ENCODE assay signal across 26 cellular contexts in the genomic region with DNA sequence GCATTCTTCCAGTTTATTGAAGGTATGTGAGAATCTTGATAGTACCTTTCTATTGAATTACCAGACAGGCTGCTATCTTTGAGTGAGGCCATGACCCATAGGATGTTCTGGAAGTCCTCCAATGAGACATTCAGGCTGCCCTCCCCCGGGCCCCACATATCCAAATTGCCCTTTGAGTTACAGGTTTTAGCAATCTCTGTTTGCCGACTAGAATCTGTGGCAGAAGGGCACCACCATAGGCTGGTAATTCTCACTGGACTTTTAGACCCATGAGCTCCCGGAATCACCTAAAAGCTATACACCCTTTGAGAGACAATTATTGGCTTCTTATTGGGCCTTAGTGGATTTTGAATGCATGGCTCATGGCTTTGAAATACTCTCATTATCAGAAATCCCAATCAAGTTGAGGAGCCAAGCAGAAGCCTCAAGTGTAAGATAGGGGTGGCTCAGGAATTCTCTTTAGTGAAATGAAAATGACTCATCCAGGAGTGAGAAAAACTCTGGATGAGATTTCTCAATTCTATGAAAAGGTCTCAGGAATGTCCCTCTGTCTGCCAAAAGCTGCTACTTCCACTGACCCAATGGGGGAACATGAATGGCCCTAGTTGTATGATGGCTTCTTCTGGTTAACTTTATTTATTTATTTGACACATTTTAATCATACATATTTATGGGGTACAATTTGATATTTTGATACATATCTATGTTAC.
DNase-seq lines count a peak whose midpoint lies in the region; ATAC-seq and TF ChIP-seq lines count a peak whose summit lies in the region.
"Had no signal": no experiment of that assay in that cellular context is flagged by ENCODE, and none has a peak within 500 bp of the region (broad histone marks: within the 10 kb centered on the region; RNA-seq: fewer than 3 reads in every experiment).

No MANE protein-coding gene starts in this region.

- H4K8ac ChIP-seq in IMR-90 (ENCODE audit: low read depth in 2 of 2, low read length in 2 of 2), result no peak overlapping the region
- H4K8ac ChIP-seq in mesendoderm (ENCODE audit: low read depth, low read length), result no peak overlapping the region

- H2BK120ac ChIP-seq in IMR-90 (ENCODE audit: low read depth, low read length) (no peak overlapping the region), mesendoderm (ENCODE audit: low read depth, low read length) (no peak overlapping the region)

- in situ Hi-C loops in IMR-90 (cut with MboI; ENCODE audit: low sequenced_read_pairs), result no loop called here

- BruUV-seq in IMR-90 (replicated peaks; lab: Mats Ljungman, UMichigan), result no TSS peak

- H3K27me3 ChIP-seq in IMR-90 (ENCODE audit: control insufficient read depth, insufficient read depth, low read length) (no peaks in the 10 kb centered on the region), mesendoderm (ENCODE audit: insufficient read depth, low read length, poor library complexity) (no peaks in the 10 kb centered on the region)
- H3K27me3 ChIP-seq: esophagus squamous epithelium, neural progenitor cell had no signal

- no peak overlapping the region for H2AFZ ChIP-seq in IMR-90 (replicated peaks; ENCODE audit: low read length, poor library complexity)
- H2AFZ ChIP-seq: neural progenitor cell had no signal

- H3K79me2 ChIP-seq in mesendoderm (ENCODE audit: control insufficient read depth, insufficient read depth, low read length), result no peaks in the 10 kb centered on the region

- peak; percentile 14; the same call in 1 of the 2 replicates for ATAC-seq in IMR-90 (ENCODE audit: low read depth)
- no peak for ATAC-seq in GM18907 (IDR thresholded peaks at IDR 0.05; ENCODE audit: unreplicated experiment)
- ATAC-seq: activated naive CD8-positive, alpha-beta T cell treated with anti-CD3 and anti-CD28 coated beads, Interleukin-2, amount 50 U/mL, for 24 hours had no signal

- no peaks in the 10 kb centered on the region for H3K79me1 ChIP-seq in IMR-90 (ENCODE audit: low read depth in 1 of 2, low read length in 2 of 2)
- H3K79me1 ChIP-seq in mesendoderm (ENCODE audit: low read length), result no peaks in the 10 kb centered on the region

- POLR2A ChIA-PET in IMR-90 (lab: Charles Lee; ENCODE audit: unreplicated experiment), result no interaction called here

- no peak overlapping the region for H3K4ac ChIP-seq in IMR-90 (ENCODE audit: low read depth, low read length)
- H3K4ac ChIP-seq in mesendoderm (ENCODE audit: low read depth, low read length), result no peak overlapping the region

- TF ChIP-seq CTCF in IMR-90 (conservative IDR thresholded peaks at IDR 0.05; ENCODE audit: low read depth, low read length) (no peak), epithelial cell of esophagus (IDR thresholded peaks at IDR 0.05; ENCODE audit: insufficient read depth, low read depth, low read length, missing control alignments) (no peak)

- H4K5ac ChIP-seq in IMR-90 (ENCODE audit: low read depth, low read length) (no peak overlapping the region), mesendoderm (ENCODE audit: low read length) (no peak overlapping the region)

- H3K36me3 ChIP-seq in IMR-90 (ENCODE audit: control insufficient read depth, insufficient read depth, low read length) (no peaks in the 10 kb centered on the region), mesendoderm (ENCODE audit: control insufficient read depth, insufficient read depth, low read length) (no peaks in the 10 kb centered on the region)
- H3K36me3 ChIP-seq: esophagus squamous epithelium, neural progenitor cell, prostate gland had no signal

- TF ChIP-seq POLR2A in IMR-90 (IDR thresholded peaks at IDR 0.05; ENCODE audit: low read depth, low read length), result no peak

- no peak overlapping the region for H2BK20ac ChIP-seq in IMR-90 (ENCODE audit: low read depth, low read length)

- H2BK5ac ChIP-seq in IMR-90 (ENCODE audit: low read depth, low read length, poor library complexity, severe bottlenecking), result no peak overlapping the region
- no peak overlapping the region for H2BK5ac ChIP-seq in mesendoderm (ENCODE audit: low read length)

- no peaks in the 10 kb centered on the region for H4K20me1 ChIP-seq in IMR-90 (ENCODE audit: insufficient read depth, low read length)

- H3K9me1 ChIP-seq in IMR-90 (ENCODE audit: insufficient read depth, low read length), result no peaks in the 10 kb centered on the region

- H3K9me3 ChIP-seq in IMR-90 (ENCODE audit: control insufficient read depth, insufficient read depth, low read length), result peaks cover 3% of the 10 kb centered on the region; the same call in 1 of the 2 replicates
- H3K9me3 ChIP-seq: esophagus squamous epithelium, prostate gland had no signal

- intact Hi-C loops in IMR-90 (cut with micrococcal nuclease), result no loop called here

- H3K14ac ChIP-seq in IMR-90 (replicated peaks; ENCODE audit: low read depth, low read length), result no peak overlapping the region

- no peak overlapping the region for H3K9ac ChIP-seq in IMR-90 (ENCODE audit: low read depth, low read length)
- no peak overlapping the region for H3K9ac ChIP-seq in mesendoderm (ENCODE audit: low read length)
- H3K9ac ChIP-seq: neural progenitor cell had no signal

- H2AK5ac ChIP-seq in IMR-90 (ENCODE audit: low read depth, low read length), result no peak overlapping the region
- no peak overlapping the region for H2AK5ac ChIP-seq in mesendoderm (ENCODE audit: low read length)

- no peak overlapping the region for H2AK9ac ChIP-seq in IMR-90 (replicated peaks; ENCODE audit: low read depth, low read length, poor library complexity)

- H4K91ac ChIP-seq in IMR-90 (ENCODE audit: insufficient read depth, low read depth, low read length), result no peak overlapping the region

- H3K4me3 ChIP-seq in IMR-90 (ENCODE audit: insufficient read depth, low read depth, low read length) (no peak overlapping the region), epithelial cell of esophagus (ENCODE audit: low read length) (no peak overlapping the region), mesendoderm (ENCODE audit: low read length) (no peak overlapping the region)
- H3K4me3 ChIP-seq: coronary artery, esophagus squamous epithelium, neural progenitor cell, prostate gland had no signal

- no peak overlapping the region for H3K18ac ChIP-seq in IMR-90 (ENCODE audit: low read depth, low read length)
- H3K18ac ChIP-seq in mesendoderm (ENCODE audit: low read length), result no peak overlapping the region

- 0% methylated on average over 1 of the region's 3 CpGs; no CpG with 5 or more reads in 1 of the 2 experiments for WGBS in IMR-90 (ENCODE audit: extremely low coverage in 2 of 2, insufficient read length in 1 of 2), 2 experiments
- no CpG with 5 or more reads among the region's 3 CpGs for WGBS in mesendoderm (ENCODE audit: extremely low coverage, insufficient coverage, low lambda C conversion rate)

- dilution Hi-C loops in IMR-90 (cut with HindIII; ENCODE audit: low sequenced_read_pairs, unreplicated experiment), result no loop called here

- DNase-seq in AG20443 (ENCODE audit: low spot score), result peak; percentile 68
- DNase-seq in IMR-90, result peak; percentile 45
- peak; percentile 58 for DNase-seq in epithelial cell of esophagus (ENCODE audit: low read depth)
- DNase-seq in mesendoderm, result peak; percentile 15
- DNase-seq in NAMALWA (ENCODE audit: low spot score), result no peak
- no peak for DNase-seq in HK-2 (ENCODE audit: unreplicated experiment)
- no peak for DNase-seq in NCI-H1436 (lab: John Stamatoyannopoulos, UW)
- DNase-seq: activated CD4-positive, alpha-beta memory T cell treated with anti-CD3 and anti-CD28 coated beads for 36 hours; activated CD4-positive, CD25-positive, alpha-beta regulatory T cell; activated effector memory CD4-positive, alpha-beta T cell treated with Interleukin-2 at 50 U/mL for 16 hours; activated naive CD8-positive, alpha-beta T cell treated with anti-CD3 and anti-CD28 coated beads, Interleukin-2, amount 50 U/mL, for 24 hours; AML-193; DMS79; esophagus squamous epithelium; GOT3; hippocampal formation; NCI-H1694 treated with DMSO at 0.1 percent for 48 hours; NCI-H2171 treated with DMSO at 0.1 percent for 48 hours; NCI-H526 treated with DMSO at 0.1 percent for 48 hours; RPMI8226; stimulated activated CD4-positive, alpha-beta T cell treated with anti-CD3 and anti-CD28 coated beads, Interleukin-1b, Interleukin-23, amount 100 ng/mL, for 48 hours; T-helper 9 cell had no signal

- no peak overlapping the region for H3K27ac ChIP-seq in IMR-90 (ENCODE audit: insufficient read depth, low read length)
- H3K27ac ChIP-seq in mesendoderm (ENCODE audit: low read depth, low read length), result no peak overlapping the region
- H3K27ac ChIP-seq: coronary artery, esophagus squamous epithelium, neural progenitor cell, prostate gland had no signal

- H3K4me2 ChIP-seq in IMR-90 (ENCODE audit: low read depth, low read length) (no peak overlapping the region), mesendoderm (ENCODE audit: low read length) (no peak overlapping the region)
- H3K4me2 ChIP-seq: neural progenitor cell had no signal

- H3K56ac ChIP-seq in IMR-90 (ENCODE audit: extremely low read depth, insufficient read depth, low read length) (no peak overlapping the region), mesendoderm (ENCODE audit: low read length) (no peak overlapping the region)

- H2BK15ac ChIP-seq in IMR-90 (ENCODE audit: low read depth, low read length), result no peak overlapping the region
- no peak overlapping the region for H2BK15ac ChIP-seq in mesendoderm (replicated peaks; ENCODE audit: low read depth)

- CTCF ChIA-PET in IMR-90 (lab: Yijun Ruan, JAX), result no interaction called here

- TF ChIP-seq RAD21 in IMR-90 (IDR thresholded peaks at IDR 0.05; ENCODE audit: low read length), result no peak

- H3K23ac ChIP-seq in IMR-90 (ENCODE audit: low read depth, low read length) (no peak overlapping the region), mesendoderm (ENCODE audit: low read length) (no peak overlapping the region)

- H3K4me1 ChIP-seq in IMR-90 (ENCODE audit: control insufficient read depth, insufficient read depth, low read length) (no peaks in the 10 kb centered on the region), mesendoderm (ENCODE audit: control insufficient read depth, low read depth, low read length) (no peaks in the 10 kb centered on the region)
- H3K4me1 ChIP-seq: esophagus squamous epithelium, neural progenitor cell, prostate gland had no signal

TF ChIP-seq in IMR-90, 13 proteins besides CTCF, POLR2A, EP300 and RAD21:
- TF ChIP-seq NFE2L2 (IDR thresholded peaks at IDR 0.05; ENCODE audit: low read depth, low read length) (no peak), FOS (IDR thresholded peaks at IDR 0.05; ENCODE audit: low read depth, low read length) (0 out of 2 replicates have a peak, but pooled peaks have one; percentile 11), CEBPB (IDR thresholded peaks at IDR 0.05; ENCODE audit: low read depth, low read length) (peak; percentile 32; the same call in 1 of the 2 replicates), MAZ (IDR thresholded peaks at IDR 0.05; ENCODE audit: borderline replicate concordance, low read depth, low read length) (no peak)

Comparison
In these comparisons a context has a peak if more than half of its experiments do, and no peak if none do; other contexts are left out.
1. DNase-seq: peak in AG20443 (single experiment), IMR-90 (single experiment), epithelial cell of esophagus (single experiment) and mesendoderm (single experiment); none in NAMALWA (single experiment), HK-2 (single experiment) and NCI-H1436 (single experiment).